ENCODE assay signal across 31 cellular contexts in genomic region chr10:106396192-106396591, GRCh38.
"Had no signal": no experiment of that assay in that cellular context is flagged by ENCODE, and none has a peak within 500 bp of the region (broad histone marks: within the 10 kb centered on the region; RNA-seq: fewer than 3 reads in every experiment).

No MANE protein-coding gene starts in this region.

- H3K27ac ChIP-seq: PC-9, RWPE1, SJCRH30, SK-N-MC, WERI-Rb-1 had no signal

- H3K4me1 ChIP-seq: SJCRH30 had no signal

- ATAC-seq: activated CD8-positive, alpha-beta memory T cell treated with anti-CD3 and anti-CD28 coated beads, Interleukin-2, amount 10 ng/mL, durations not matched to agents 7 days and 5 days; activated naive CD8-positive, alpha-beta T cell treated with anti-CD3 and anti-CD28 coated beads, Interleukin-2, amount 50 U/mL, for 24 hours had no signal

- H3K4me3 ChIP-seq: PC-9, SJCRH30, SK-N-MC had no signal

- H3K9me3 ChIP-seq: SJCRH30 had no signal

- DNase-seq: activated CD4-positive, alpha-beta memory T cell treated with anti-CD3 and anti-CD28 coated beads, Interleukin-2, amount 10 ng/mL, durations not matched to agents 7 days and 5 days; activated CD4-positive, alpha-beta T cell treated with anti-CD3 and anti-CD28 coated beads for 1 hour; activated CD4-positive, alpha-beta T cell treated with anti-CD3 and anti-CD28 coated beads for 48 hours; activated CD4-positive, CD25-positive, alpha-beta regulatory T cell; activated CD8-positive, alpha-beta memory T cell treated with anti-CD3 and anti-CD28 coated beads for 24 hours; activated CD8-positive, alpha-beta memory T cell treated with anti-CD3 and anti-CD28 coated beads, Interleukin-2, amount 10 ng/mL, durations not matched to agents 7 days and 5 days; activated CD8-positive, alpha-beta memory T cell treated with anti-CD3 and anti-CD28 coated beads, Interleukin-2, amount 50 U/mL, for 48 hours; activated effector memory CD4-positive, alpha-beta T cell treated with Interleukin-2 at 50 U/mL for 16 hours; activated naive CD4-positive, alpha-beta T cell treated with anti-CD3 and anti-CD28 coated beads, Interleukin-2, amount 10 ng/mL, durations not matched to agents 7 days and 5 days; activated naive CD8-positive, alpha-beta T cell treated with anti-CD3 and anti-CD28 coated beads, Interleukin-2, amount 50 U/mL, for 24 hours; activated T-cell treated with anti-CD3 and anti-CD28 coated beads, Interleukin-2, amount 50 U/mL, for 48 hours; anterior cingulate cortex; caudate nucleus; KG1; MM.1S; MV-4-11; NCI-H1092; NCI-H1436 treated with DMSO at 0.1 percent for 48 hours; NCI-H1694 treated with DMSO at 0.1 percent for 48 hours; NCI-H2029; NCI-H345; NCI-H524 treated with DMSO at 0.1 percent for 48 hours; PC-9; SHP77; SJCRH30; T1000; WERI-Rb-1 had no signal

- FAIRE-seq: bronchial epithelial cell, RCC 7860 had no signal

- H2AFZ ChIP-seq: PC-9 had no signal

- H3K27me3 ChIP-seq: SJCRH30 had no signal

- H3K4me2 ChIP-seq: PC-9 had no signal

- H3K36me3 ChIP-seq: SJCRH30, WERI-Rb-1 had no signal
